In genomic region chr4:121726642-121727268, GRCh38 we compare ENCODE assay signal across 8 cellular contexts. TPM values are rescaled to one million over a fixed set of nuclear protein-coding genes. Genes with fewer than 3 reads are reported as not detected.
DNase-seq lines count a peak whose midpoint lies in the region; ATAC-seq and TF ChIP-seq lines count a peak whose summit lies in the region.

No MANE protein-coding gene starts in this region.

- POLR2A ChIA-PET in Panc1 (lab: Charles Lee) = no interaction called here

- peak; percentile 90 for ATAC-seq in activated CD8-positive, alpha-beta memory T cell treated with anti-CD3 and anti-CD28 coated beads, Interleukin-2, amount 10 ng/mL, durations not matched to agents 7 days and 5 days
- peak; percentile 91 for ATAC-seq in GM19468 (IDR thresholded peaks at IDR 0.05; ENCODE audit: extremely low read depth, unreplicated experiment)
- peak; percentile 98 for ATAC-seq in HG03457 (IDR thresholded peaks at IDR 0.05; ENCODE audit: unreplicated experiment)
- peak; percentile 80; the same call in 1 of the 2 replicates for ATAC-seq in Panc1

- no peak overlapping the region for H3K4me3 ChIP-seq in Panc1 (ENCODE audit: low read depth in 2 of 2, low read length in 2 of 2)
- no peak overlapping the region for H3K4me3 ChIP-seq in colonic mucosa

- no peak for DNase-seq in activated CD8-positive, alpha-beta memory T cell treated with anti-CD3 and anti-CD28 coated beads, Interleukin-2, amount 10 ng/mL, durations not matched to agents 7 days and 5 days
- DNase-seq in activated CD8-positive, alpha-beta memory T cell treated with anti-CD3 and anti-CD28 coated beads, Interleukin-2, amount 50 U/mL, for 4 hours = no peak
- DNase-seq in Panc1 (ENCODE audit: low read depth, low spot score) (peak; percentile 48), colonic mucosa (no peak), medulla oblongata (ENCODE audit: extremely low spot score) (peak; percentile 74)
- no peak for DNase-seq in activated T-helper 2 cell treated with anti-CD3 and anti-CD28 coated beads, Interferon-gamma antibody, Interleukin-2, Interleukin-4, amounts not matched to agents 10 μg/mL and 5 μg/mL and 100 μg/mL, durations not matched to agents 14 hours and 24 hours and 36 hours (ENCODE audit: low spot score)

- H3K9ac ChIP-seq in colonic mucosa (ENCODE audit: low read depth in 2 of 2, low read length in 2 of 2) = no peak overlapping the region

- H3K4me3 Mint-ChIP-seq in activated CD8-positive, alpha-beta memory T cell treated with anti-CD3 and anti-CD28 coated beads, Interleukin-2, amount 10 ng/mL, durations not matched to agents 7 days and 5 days = no peak overlapping the region
- H3K4me3 Mint-ChIP-seq in activated T-helper 2 cell treated with anti-CD3 and anti-CD28 coated beads, Interferon-gamma antibody, Interleukin-2, Interleukin-4, amounts not matched to agents 10 μg/mL and 5 μg/mL and 100 μg/mL, durations not matched to agents 14 hours and 24 hours and 36 hours (ENCODE audit: low read depth) = no peak overlapping the region

- no peaks in the 10 kb centered on the region for H3K36me3 Mint-ChIP-seq in activated CD8-positive, alpha-beta memory T cell treated with anti-CD3 and anti-CD28 coated beads, Interleukin-2, amount 10 ng/mL, durations not matched to agents 7 days and 5 days
- H3K36me3 Mint-ChIP-seq in activated T-helper 2 cell treated with anti-CD3 and anti-CD28 coated beads, Interferon-gamma antibody, Interleukin-2, Interleukin-4, amounts not matched to agents 10 μg/mL and 5 μg/mL and 100 μg/mL, durations not matched to agents 14 hours and 24 hours and 36 hours (ENCODE audit: low read depth) = no peaks in the 10 kb centered on the region

- peaks cover 12% of the 10 kb centered on the region for H3K4me1 Mint-ChIP-seq in activated CD8-positive, alpha-beta memory T cell treated with anti-CD3 and anti-CD28 coated beads, Interleukin-2, amount 10 ng/mL, durations not matched to agents 7 days and 5 days
- peaks cover 9% of the 10 kb centered on the region for H3K4me1 Mint-ChIP-seq in activated T-helper 2 cell treated with anti-CD3 and anti-CD28 coated beads, Interferon-gamma antibody, Interleukin-2, Interleukin-4, amounts not matched to agents 10 μg/mL and 5 μg/mL and 100 μg/mL, durations not matched to agents 14 hours and 24 hours and 36 hours (ENCODE audit: low read depth)

- H3K27me3 ChIP-seq in Panc1 (ENCODE audit: control insufficient read depth, insufficient read depth, low read length) (no peaks in the 10 kb centered on the region), colonic mucosa (no peaks in the 10 kb centered on the region)

- in situ Hi-C loops in Panc1 (cut with HindIII; ENCODE audit: low pct_unique_long_range_greater_than_20kb, low sequenced_read_pairs) = no loop called here

- H3K9me3 Mint-ChIP-seq in activated CD8-positive, alpha-beta memory T cell treated with anti-CD3 and anti-CD28 coated beads, Interleukin-2, amount 10 ng/mL, durations not matched to agents 7 days and 5 days (ENCODE audit: low read depth) = no peaks in the 10 kb centered on the region
- H3K9me3 Mint-ChIP-seq in activated T-helper 2 cell treated with anti-CD3 and anti-CD28 coated beads, Interferon-gamma antibody, Interleukin-2, Interleukin-4, amounts not matched to agents 10 μg/mL and 5 μg/mL and 100 μg/mL, durations not matched to agents 14 hours and 24 hours and 36 hours = no peaks in the 10 kb centered on the region

- BruUV-seq in Panc1 (replicated peaks; lab: Mats Ljungman, UMichigan) = no TSS peak

- H3K27ac Mint-ChIP-seq in activated CD8-positive, alpha-beta memory T cell treated with anti-CD3 and anti-CD28 coated beads, Interleukin-2, amount 10 ng/mL, durations not matched to agents 7 days and 5 days = no peak overlapping the region
- H3K27ac Mint-ChIP-seq in activated T-helper 2 cell treated with anti-CD3 and anti-CD28 coated beads, Interferon-gamma antibody, Interleukin-2, Interleukin-4, amounts not matched to agents 10 μg/mL and 5 μg/mL and 100 μg/mL, durations not matched to agents 14 hours and 24 hours and 36 hours = no peak overlapping the region

- H3K4me1 ChIP-seq in Panc1 (ENCODE audit: control insufficient read depth, insufficient read depth, low read length) = no peaks in the 10 kb centered on the region
- H3K4me1 ChIP-seq in colonic mucosa = no peaks in the 10 kb centered on the region

- H3K9me3 ChIP-seq in Panc1 (ENCODE audit: control insufficient read depth, insufficient read depth, low read depth, low read length) (no peaks in the 10 kb centered on the region), colonic mucosa (no peaks in the 10 kb centered on the region)

- peak; percentile 74 for TF ChIP-seq CTCF in Panc1 (IDR thresholded peaks at IDR 0.05)
- peak; percentile 63 for TF ChIP-seq CTCF in colonic mucosa (IDR thresholded peaks at IDR 0.05)

- CTCF ChIA-PET in activated CD8-positive, alpha-beta memory T cell treated with anti-CD3 and anti-CD28 coated beads, Interleukin-2, amount 10 ng/mL, durations not matched to agents 7 days and 5 days (lab: Charles Lee) = interaction anchor here (1.0 to 1.5 kb wide), 3 partner anchors 45 to 264 kb away, joined by 3 to 6 read pairs (median 3); no protein-coding TSS in a partner anchor
- CTCF ChIA-PET in Panc1 (lab: Charles Lee) = no interaction called here

- H3K27ac ChIP-seq in Panc1 (ENCODE audit: low read length) = no peak overlapping the region
- H3K27ac ChIP-seq in colonic mucosa = no peak overlapping the region

- H3K36me3 ChIP-seq in Panc1 (ENCODE audit: control insufficient read depth, insufficient read depth, low read length) (no peaks in the 10 kb centered on the region), colonic mucosa (no peaks in the 10 kb centered on the region)

- intact Hi-C loops in Panc1 (cut with micrococcal nuclease; ENCODE audit: unreplicated experiment) (loop anchor here (1.0 to 5.0 kb wide), 3 partner anchors 29 to 59 kb away; no protein-coding TSS in a partner anchor), colonic mucosa (cut with DNase I) (loop anchor here (5.0 kb wide), 1 partner anchor 354 kb away; no protein-coding TSS in a partner anchor)
- intact Hi-C loops in activated T-helper 2 cell treated with anti-CD3 and anti-CD28 coated beads, Interferon-gamma antibody, Interleukin-2, Interleukin-4, amounts not matched to agents 10 μg/mL and 5 μg/mL and 100 μg/mL, durations not matched to agents 14 hours and 24 hours and 36 hours (cut with micrococcal nuclease) = loop anchor here (1.0 to 5.0 kb wide), 4 partner anchors 19 to 354 kb away; no protein-coding TSS in a partner anchor

- peaks cover 11% of the 10 kb centered on the region for H3K27me3 Mint-ChIP-seq in activated CD8-positive, alpha-beta memory T cell treated with anti-CD3 and anti-CD28 coated beads, Interleukin-2, amount 10 ng/mL, durations not matched to agents 7 days and 5 days
- peaks cover 6% of the 10 kb centered on the region for H3K27me3 Mint-ChIP-seq in activated T-helper 2 cell treated with anti-CD3 and anti-CD28 coated beads, Interferon-gamma antibody, Interleukin-2, Interleukin-4, amounts not matched to agents 10 μg/mL and 5 μg/mL and 100 μg/mL, durations not matched to agents 14 hours and 24 hours and 36 hours (ENCODE audit: low read depth)

RNA-seq across cellular contexts. Expression of gene ANXA5, which starts 30.0 kb away (rescaled TPM):
- total RNA-seq in activated CD8-positive, alpha-beta memory T cell treated with anti-CD3 and anti-CD28 coated beads, Interleukin-2, amount 10 ng/mL, durations not matched to agents 7 days and 5 days = 100 to 1,000 TPM; 142 to 152 TPM
- total RNA-seq in Panc1 (2021; ENCODE audit: unreplicated experiment) = 222 TPM
- polyA plus RNA-seq in Panc1 (2012; ENCODE audit: insufficient read length) = 323 TPM
- 100 to 1,000 TPM in 1 of 2 donors, 10 to 100 TPM in 1; 88.4 to 122 TPM for total RNA-seq in colonic mucosa
- 105 and 107 TPM in 2 replicates for total RNA-seq in activated T-helper 2 cell treated with anti-CD3 and anti-CD28 coated beads, Interferon-gamma antibody, Interleukin-2, Interleukin-4, amounts not matched to agents 10 μg/mL and 5 μg/mL and 100 μg/mL, durations not matched to agents 14 hours and 24 hours and 36 hours

RNA-seq across cellular contexts. Expression of gene SMIM43, which starts 38.2 kb away (rescaled TPM):
- under 1 TPM in 1 of 2 experiments, not detected in 1; 0.18 TPM for total RNA-seq in activated CD8-positive, alpha-beta memory T cell treated with anti-CD3 and anti-CD28 coated beads, Interleukin-2, amount 10 ng/mL, durations not matched to agents 7 days and 5 days
- total RNA-seq in Panc1 (2021; ENCODE audit: unreplicated experiment) (not detected), colonic mucosa (under 1 TPM in 1 of 2 donors, not detected in 1; 0.21 TPM)
- polyA plus RNA-seq in Panc1 (2012; ENCODE audit: insufficient read length) = not detected
- total RNA-seq in activated T-helper 2 cell treated with anti-CD3 and anti-CD28 coated beads, Interferon-gamma antibody, Interleukin-2, Interleukin-4, amounts not matched to agents 10 μg/mL and 5 μg/mL and 100 μg/mL, durations not matched to agents 14 hours and 24 hours and 36 hours = not detected in 2 replicates

Comparison
In these comparisons a context has a peak if more than half of its experiments do, and no peak if none do; other contexts are left out.
1. DNase-seq: peak in Panc1 (single experiment) and medulla oblongata (single experiment); none in activated CD8-positive, alpha-beta memory T cell treated with anti-CD3 and anti-CD28 coated beads, Interleukin-2, amount 10 ng/mL, durations not matched to agents 7 days and 5 days (single experiment), activated CD8-positive, alpha-beta memory T cell treated with anti-CD3 and anti-CD28 coated beads, Interleukin-2, amount 50 U/mL, for 4 hours (single experiment), colonic mucosa (single experiment) and activated T-helper 2 cell treated with anti-CD3 and anti-CD28 coated beads, Interferon-gamma antibody, Interleukin-2, Interleukin-4, amounts not matched to agents 10 μg/mL and 5 μg/mL and 100 μg/mL, durations not matched to agents 14 hours and 24 hours and 36 hours (single experiment).
2. Peak in every context shown above with its lines, with median percentiles within 50 percentile points of each other: ATAC-seq.